ENCODE assay signal across 1 cellular context in genomic region chr10:114937962-114938817, GRCh38.
TF ChIP-seq lines count a peak whose summit lies in the region.

Gene TRUB1, plus strand, starts transcription at chr10:114938195. Its CDS starts 59 bp downstream, at chr10:114938254.

TF ChIP-seq in WTC11, 78 proteins besides CTCF, POLR2A, EP300 and RAD21 (continued from another document):
- TF ChIP-seq ZNF512 (CRISPR knock-in tag; IDR thresholded peaks at IDR 0.05; ENCODE audit: borderline replicate concordance) (no peak), FOXJ3 (CRISPR knock-in tag; IDR thresholded peaks at IDR 0.05; ENCODE audit: borderline replicate concordance) (no peak), ATF6 (CRISPR knock-in tag; IDR thresholded peaks at IDR 0.05) (no peak), MXD4 (CRISPR knock-in tag; IDR thresholded peaks at IDR 0.05; ENCODE audit: borderline replicate concordance) (no peak), EMX1 (CRISPR knock-in tag; IDR thresholded peaks at IDR 0.05) (no peak), ZNF396 (CRISPR knock-in tag; IDR thresholded peaks at IDR 0.05; ENCODE audit: borderline replicate concordance) (no peak), GRHL2 (CRISPR knock-in tag; IDR thresholded peaks at IDR 0.05; ENCODE audit: insufficient replicate concordance, severe bottlenecking) (no peak), E2F5 (CRISPR knock-in tag; IDR thresholded peaks at IDR 0.05) (no peak), ZNF263 (CRISPR knock-in tag; IDR thresholded peaks at IDR 0.05; ENCODE audit: low read depth) (no peak), RORB (CRISPR knock-in tag; IDR thresholded peaks at IDR 0.05) (no peak), JAZF1 (CRISPR knock-in tag; IDR thresholded peaks at IDR 0.05) (no peak), ZBTB43 (CRISPR knock-in tag; IDR thresholded peaks at IDR 0.05) (peak; percentile 86; the same call in 1 of the 2 replicates), MYBL2 (CRISPR knock-in tag; IDR thresholded peaks at IDR 0.05) (no peak), NFE2L1 (CRISPR knock-in tag; IDR thresholded peaks at IDR 0.05) (0 out of 2 replicates have a peak, but pooled peaks have one; percentile 42), ZNF671 (CRISPR knock-in tag; IDR thresholded peaks at IDR 0.05) (no peak), IRF1 (CRISPR knock-in tag; IDR thresholded peaks at IDR 0.05) (no peak), TEAD1 (CRISPR knock-in tag; IDR thresholded peaks at IDR 0.05) (peak; percentile 92), NR2C2 (CRISPR knock-in tag; IDR thresholded peaks at IDR 0.05) (no peak), HMGA2 (CRISPR knock-in tag; IDR thresholded peaks at IDR 0.05) (no peak), CREB1 (CRISPR knock-in tag; IDR thresholded peaks at IDR 0.05) (peak; percentile 58; the same call in 1 of the 2 replicates), ZBTB21 (CRISPR knock-in tag; IDR thresholded peaks at IDR 0.05; ENCODE audit: borderline replicate concordance) (no peak), ELF4 (CRISPR knock-in tag; IDR thresholded peaks at IDR 0.05; ENCODE audit: low read depth) (no peak), PRRX2 (CRISPR knock-in tag; IDR thresholded peaks at IDR 0.05) (no peak)
- TF ChIP-seq, protein P1, sequence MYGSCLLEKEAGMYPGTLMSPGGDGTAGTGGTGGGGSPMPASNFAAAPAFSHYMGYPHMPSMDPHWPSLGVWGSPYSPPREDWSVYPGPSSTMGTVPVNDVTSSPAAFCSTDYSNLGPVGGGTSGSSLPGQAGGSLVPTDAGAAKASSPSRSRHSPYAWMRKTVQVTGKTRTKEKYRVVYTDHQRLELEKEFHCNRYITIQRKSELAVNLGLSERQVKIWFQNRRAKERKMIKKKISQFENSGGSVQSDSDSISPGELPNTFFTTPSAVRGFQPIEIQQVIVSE (CRISPR knock-in tag; IDR thresholded peaks at IDR 0.05; ENCODE audit: borderline replicate concordance), result no peak
- TF ChIP-seq, protein P2, sequence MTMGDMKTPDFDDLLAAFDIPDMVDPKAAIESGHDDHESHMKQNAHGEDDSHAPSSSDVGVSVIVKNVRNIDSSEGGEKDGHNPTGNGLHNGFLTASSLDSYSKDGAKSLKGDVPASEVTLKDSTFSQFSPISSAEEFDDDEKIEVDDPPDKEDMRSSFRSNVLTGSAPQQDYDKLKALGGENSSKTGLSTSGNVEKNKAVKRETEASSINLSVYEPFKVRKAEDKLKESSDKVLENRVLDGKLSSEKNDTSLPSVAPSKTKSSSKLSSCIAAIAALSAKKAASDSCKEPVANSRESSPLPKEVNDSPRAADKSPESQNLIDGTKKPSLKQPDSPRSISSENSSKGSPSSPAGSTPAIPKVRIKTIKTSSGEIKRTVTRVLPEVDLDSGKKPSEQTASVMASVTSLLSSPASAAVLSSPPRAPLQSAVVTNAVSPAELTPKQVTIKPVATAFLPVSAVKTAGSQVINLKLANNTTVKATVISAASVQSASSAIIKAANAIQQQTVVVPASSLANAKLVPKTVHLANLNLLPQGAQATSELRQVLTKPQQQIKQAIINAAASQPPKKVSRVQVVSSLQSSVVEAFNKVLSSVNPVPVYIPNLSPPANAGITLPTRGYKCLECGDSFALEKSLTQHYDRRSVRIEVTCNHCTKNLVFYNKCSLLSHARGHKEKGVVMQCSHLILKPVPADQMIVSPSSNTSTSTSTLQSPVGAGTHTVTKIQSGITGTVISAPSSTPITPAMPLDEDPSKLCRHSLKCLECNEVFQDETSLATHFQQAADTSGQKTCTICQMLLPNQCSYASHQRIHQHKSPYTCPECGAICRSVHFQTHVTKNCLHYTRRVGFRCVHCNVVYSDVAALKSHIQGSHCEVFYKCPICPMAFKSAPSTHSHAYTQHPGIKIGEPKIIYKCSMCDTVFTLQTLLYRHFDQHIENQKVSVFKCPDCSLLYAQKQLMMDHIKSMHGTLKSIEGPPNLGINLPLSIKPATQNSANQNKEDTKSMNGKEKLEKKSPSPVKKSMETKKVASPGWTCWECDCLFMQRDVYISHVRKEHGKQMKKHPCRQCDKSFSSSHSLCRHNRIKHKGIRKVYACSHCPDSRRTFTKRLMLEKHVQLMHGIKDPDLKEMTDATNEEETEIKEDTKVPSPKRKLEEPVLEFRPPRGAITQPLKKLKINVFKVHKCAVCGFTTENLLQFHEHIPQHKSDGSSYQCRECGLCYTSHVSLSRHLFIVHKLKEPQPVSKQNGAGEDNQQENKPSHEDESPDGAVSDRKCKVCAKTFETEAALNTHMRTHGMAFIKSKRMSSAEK (CRISPR knock-in tag; IDR thresholded peaks at IDR 0.05; ENCODE audit: borderline replicate concordance), result no peak
- TF ChIP-seq, protein P3, sequence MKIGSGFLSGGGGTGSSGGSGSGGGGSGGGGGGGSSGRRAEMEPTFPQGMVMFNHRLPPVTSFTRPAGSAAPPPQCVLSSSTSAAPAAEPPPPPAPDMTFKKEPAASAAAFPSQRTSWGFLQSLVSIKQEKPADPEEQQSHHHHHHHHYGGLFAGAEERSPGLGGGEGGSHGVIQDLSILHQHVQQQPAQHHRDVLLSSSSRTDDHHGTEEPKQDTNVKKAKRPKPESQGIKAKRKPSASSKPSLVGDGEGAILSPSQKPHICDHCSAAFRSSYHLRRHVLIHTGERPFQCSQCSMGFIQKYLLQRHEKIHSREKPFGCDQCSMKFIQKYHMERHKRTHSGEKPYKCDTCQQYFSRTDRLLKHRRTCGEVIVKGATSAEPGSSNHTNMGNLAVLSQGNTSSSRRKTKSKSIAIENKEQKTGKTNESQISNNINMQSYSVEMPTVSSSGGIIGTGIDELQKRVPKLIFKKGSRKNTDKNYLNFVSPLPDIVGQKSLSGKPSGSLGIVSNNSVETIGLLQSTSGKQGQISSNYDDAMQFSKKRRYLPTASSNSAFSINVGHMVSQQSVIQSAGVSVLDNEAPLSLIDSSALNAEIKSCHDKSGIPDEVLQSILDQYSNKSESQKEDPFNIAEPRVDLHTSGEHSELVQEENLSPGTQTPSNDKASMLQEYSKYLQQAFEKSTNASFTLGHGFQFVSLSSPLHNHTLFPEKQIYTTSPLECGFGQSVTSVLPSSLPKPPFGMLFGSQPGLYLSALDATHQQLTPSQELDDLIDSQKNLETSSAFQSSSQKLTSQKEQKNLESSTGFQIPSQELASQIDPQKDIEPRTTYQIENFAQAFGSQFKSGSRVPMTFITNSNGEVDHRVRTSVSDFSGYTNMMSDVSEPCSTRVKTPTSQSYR (CRISPR knock-in tag; IDR thresholded peaks at IDR 0.05), result peak; percentile 36; the same call in 1 of the 2 replicates
- TF ChIP-seq, protein P4, sequence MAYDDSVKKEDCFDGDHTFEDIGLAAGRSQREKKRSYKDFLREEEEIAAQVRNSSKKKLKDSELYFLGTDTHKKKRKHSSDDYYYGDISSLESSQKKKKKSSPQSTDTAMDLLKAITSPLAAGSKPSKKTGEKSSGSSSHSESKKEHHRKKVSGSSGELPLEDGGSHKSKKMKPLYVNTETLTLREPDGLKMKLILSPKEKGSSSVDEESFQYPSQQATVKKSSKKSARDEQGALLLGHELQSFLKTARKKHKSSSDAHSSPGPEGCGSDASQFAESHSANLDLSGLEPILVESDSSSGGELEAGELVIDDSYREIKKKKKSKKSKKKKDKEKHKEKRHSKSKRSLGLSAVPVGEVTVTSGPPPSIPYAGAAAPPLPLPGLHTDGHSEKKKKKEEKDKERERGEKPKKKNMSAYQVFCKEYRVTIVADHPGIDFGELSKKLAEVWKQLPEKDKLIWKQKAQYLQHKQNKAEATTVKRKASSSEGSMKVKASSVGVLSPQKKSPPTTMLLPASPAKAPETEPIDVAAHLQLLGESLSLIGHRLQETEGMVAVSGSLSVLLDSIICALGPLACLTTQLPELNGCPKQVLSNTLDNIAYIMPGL (CRISPR knock-in tag; IDR thresholded peaks at IDR 0.05), result no peak
- TF ChIP-seq, protein P5, sequence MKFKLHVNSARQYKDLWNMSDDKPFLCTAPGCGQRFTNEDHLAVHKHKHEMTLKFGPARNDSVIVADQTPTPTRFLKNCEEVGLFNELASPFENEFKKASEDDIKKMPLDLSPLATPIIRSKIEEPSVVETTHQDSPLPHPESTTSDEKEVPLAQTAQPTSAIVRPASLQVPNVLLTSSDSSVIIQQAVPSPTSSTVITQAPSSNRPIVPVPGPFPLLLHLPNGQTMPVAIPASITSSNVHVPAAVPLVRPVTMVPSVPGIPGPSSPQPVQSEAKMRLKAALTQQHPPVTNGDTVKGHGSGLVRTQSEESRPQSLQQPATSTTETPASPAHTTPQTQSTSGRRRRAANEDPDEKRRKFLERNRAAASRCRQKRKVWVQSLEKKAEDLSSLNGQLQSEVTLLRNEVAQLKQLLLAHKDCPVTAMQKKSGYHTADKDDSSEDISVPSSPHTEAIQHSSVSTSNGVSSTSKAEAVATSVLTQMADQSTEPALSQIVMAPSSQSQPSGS (CRISPR knock-in tag; IDR thresholded peaks at IDR 0.05; ENCODE audit: borderline replicate concordance, low read depth), result peak; percentile 51; the same call in 1 of the 2 replicates
- TF ChIP-seq, protein P6, sequence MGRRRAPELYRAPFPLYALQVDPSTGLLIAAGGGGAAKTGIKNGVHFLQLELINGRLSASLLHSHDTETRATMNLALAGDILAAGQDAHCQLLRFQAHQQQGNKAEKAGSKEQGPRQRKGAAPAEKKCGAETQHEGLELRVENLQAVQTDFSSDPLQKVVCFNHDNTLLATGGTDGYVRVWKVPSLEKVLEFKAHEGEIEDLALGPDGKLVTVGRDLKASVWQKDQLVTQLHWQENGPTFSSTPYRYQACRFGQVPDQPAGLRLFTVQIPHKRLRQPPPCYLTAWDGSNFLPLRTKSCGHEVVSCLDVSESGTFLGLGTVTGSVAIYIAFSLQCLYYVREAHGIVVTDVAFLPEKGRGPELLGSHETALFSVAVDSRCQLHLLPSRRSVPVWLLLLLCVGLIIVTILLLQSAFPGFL (CRISPR knock-in tag; IDR thresholded peaks at IDR 0.05; ENCODE audit: borderline replicate concordance), result no peak
